Comparison of ENCODE assay signal across 19 cellular contexts in the genomic region with DNA sequence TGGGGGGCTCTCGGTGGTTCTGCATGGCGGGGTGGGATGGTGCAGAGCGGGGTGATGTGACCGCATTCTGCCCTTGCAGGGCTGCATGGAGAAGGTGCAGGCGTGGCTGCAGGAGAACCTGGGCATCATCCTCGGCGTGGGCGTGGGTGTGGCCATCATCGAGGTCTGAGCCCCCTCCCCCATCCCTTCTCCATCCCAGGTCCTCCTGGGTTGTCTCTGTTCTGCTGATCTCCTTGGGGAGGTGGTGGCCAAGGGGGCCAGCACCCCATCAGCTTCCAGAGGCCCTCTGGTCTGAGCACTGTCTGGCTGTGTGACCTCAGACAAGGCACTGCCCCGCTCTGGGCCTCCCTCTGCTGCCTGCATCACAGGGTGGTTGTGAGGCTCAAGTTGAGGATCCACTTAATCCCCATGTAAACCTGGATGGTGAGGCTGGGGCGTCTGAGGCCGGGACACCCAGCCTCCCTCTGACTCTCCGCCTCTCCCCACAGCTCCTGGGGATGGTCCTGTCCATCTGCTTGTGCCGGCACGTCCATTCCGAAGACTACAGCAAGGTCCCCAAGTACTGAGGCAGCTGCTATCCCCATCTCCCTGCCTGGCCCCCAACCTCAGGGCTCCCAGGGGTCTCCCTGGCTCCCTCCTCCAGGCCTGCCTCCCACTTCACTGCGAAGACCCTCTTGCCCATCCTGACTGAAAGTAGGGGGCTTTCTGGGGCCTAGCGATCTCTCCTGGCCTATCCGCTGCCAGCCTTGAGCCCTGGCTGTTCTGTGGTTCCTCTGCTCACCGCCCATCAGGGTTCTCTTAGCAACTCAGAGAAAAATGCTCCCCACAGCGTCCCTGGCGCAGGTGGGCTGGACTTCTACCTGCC. TPM values are rescaled to one million over a fixed set of nuclear protein-coding genes. Genes with fewer than 3 reads are reported as not detected.
A peak's percentile ranks its signal among the peaks of the same experiment; 100 is the strongest.
DNase-seq lines count a peak whose midpoint lies in the region; ATAC-seq and TF ChIP-seq lines count a peak whose summit lies in the region.
"Had no signal": no experiment of that assay in that cellular context is flagged by ENCODE, and none has a peak within 500 bp of the region (broad histone marks: within the 10 kb centered on the region; RNA-seq: fewer than 3 reads in every experiment).

No MANE protein-coding gene starts in this region.

- H3K9me2 ChIP-seq in GM23248 (ENCODE audit: insufficient read depth) = no peaks in the 10 kb centered on the region

- H3K36me3 ChIP-seq in right lobe of liver (no peaks in the 10 kb centered on the region), stomach (peaks cover 3 to 59% (median 39%) of the 10 kb centered on the region in 4 donors), prostate gland (no peaks in the 10 kb centered on the region), GM23248 (ENCODE audit: low read depth) (no peaks in the 10 kb centered on the region)
- H3K36me3 ChIP-seq: thyroid gland had no signal

- no peak overlapping the region for H3K27ac ChIP-seq in right lobe of liver
- H3K27ac ChIP-seq in stomach = no peak overlapping the region
- H3K27ac ChIP-seq in prostate gland = no peak overlapping the region
- H3K27ac ChIP-seq in GM23248 = no peak overlapping the region
- H3K27ac ChIP-seq: left lung, thyroid gland had no signal

- H3K27me3 Mint-ChIP-seq in T-helper 17 cell = no peaks in the 10 kb centered on the region
- H3K27me3 Mint-ChIP-seq: activated CD4-positive, alpha-beta memory T cell treated with anti-CD3 and anti-CD28 coated beads, Interleukin-2, amount 10 ng/mL, durations not matched to agents 7 days and 5 days had no signal

- TF ChIP-seq CTCF in right lobe of liver (IDR thresholded peaks at IDR 0.05) (no peak), stomach (IDR thresholded peaks at IDR 0.05) (no peak), prostate gland (IDR thresholded peaks at IDR 0.05) (no peak)

- H3K79me2 ChIP-seq in GM23248 (ENCODE audit: insufficient read depth) = no peaks in the 10 kb centered on the region

- peak; percentile 13 for DNase-seq in activated T-cell treated with anti-CD3 and anti-CD28 coated beads, Interleukin-2, amount 50 U/mL, for 1 hour
- no peak for DNase-seq in activated T-cell treated with anti-CD3 and anti-CD28 coated beads for 4 hours
- DNase-seq in T-helper 17 cell = peak in 2 of 3 donors; percentile 2 to 4
- DNase-seq in right lobe of liver = peak; percentile 14 to 52 (median 37)
- DNase-seq in stomach = peak; percentile 20
- DNase-seq in NCI-H2107 treated with DMSO at 0.1 percent for 48 hours (lab: John Stamatoyannopoulos, UW; ENCODE audit: unreplicated experiment) = no peak
- no peak for DNase-seq in prostate gland (ENCODE audit: low spot score)
- DNase-seq in GM23248 = no peak
- DNase-seq: ACHN; activated CD4-positive, alpha-beta memory T cell treated with anti-CD3 and anti-CD28 coated beads, Interleukin-2, amount 10 ng/mL, durations not matched to agents 7 days and 5 days; central memory CD4-positive, alpha-beta T cell; Kasumi-1; NCI-H1417 treated with DMSO at 0.1 percent for 48 hours; NCI-H2227 treated with DMSO at 0.1 percent for 48 hours; T1000; thyroid gland had no signal

- no peak overlapping the region for H3K9ac ChIP-seq in GM23248

- no peaks in the 10 kb centered on the region for H4K20me1 ChIP-seq in GM23248 (ENCODE audit: insufficient read depth)

- peaks cover 0 to 29% (median 8%) of the 10 kb centered on the region in 4 donors for H3K4me1 ChIP-seq in right lobe of liver
- H3K4me1 ChIP-seq in stomach = peaks cover 8 to 43% (median 27%) of the 10 kb centered on the region in 4 donors
- no peaks in the 10 kb centered on the region for H3K4me1 ChIP-seq in prostate gland (replicated peaks)
- H3K4me1 ChIP-seq in GM23248 (ENCODE audit: insufficient read depth) = no peaks in the 10 kb centered on the region

- H3K9me3 ChIP-seq in T-helper 17 cell (ENCODE audit: control insufficient read depth, low read length, poor library complexity, severe bottlenecking) (no peaks in the 10 kb centered on the region), right lobe of liver (no peaks in the 10 kb centered on the region), stomach (no peaks in the 10 kb centered on the region), prostate gland (no peaks in the 10 kb centered on the region), GM23248 (ENCODE audit: low read depth) (no peaks in the 10 kb centered on the region)
- H3K9me3 ChIP-seq: left lung, thyroid gland had no signal

- H3K4me3 ChIP-seq in right lobe of liver (no peak overlapping the region), stomach (no peak overlapping the region), prostate gland (no peak overlapping the region), GM23248 (no peak overlapping the region)
- H3K4me3 ChIP-seq: left lung, thyroid gland had no signal

- in situ Hi-C loops in GM23248 (cut with MboI) = no loop called here

- no peak overlapping the region for H3K4me2 ChIP-seq in GM23248 (ENCODE audit: unreplicated experiment)

- intact Hi-C loops in right lobe of liver (cut with DNase I) = loop anchor here (5.0 kb wide), 1 partner anchor 61 kb away; no protein-coding TSS in a partner anchor
- intact Hi-C loops in stomach (cut with DNase I; ENCODE audit: low total_unique reads) = no loop called here
- intact Hi-C loops in prostate gland (cut with DNase I) = no loop called here

- H3K27ac Mint-ChIP-seq in T-helper 17 cell = peak overlapping the region; percentile 67
- H3K27ac Mint-ChIP-seq: activated CD4-positive, alpha-beta memory T cell treated with anti-CD3 and anti-CD28 coated beads, Interleukin-2, amount 10 ng/mL, durations not matched to agents 7 days and 5 days; CD8-positive, alpha-beta T cell had no signal

- H3K27me3 ChIP-seq in right lobe of liver (no peaks in the 10 kb centered on the region), stomach (no peaks in the 10 kb centered on the region), prostate gland (replicated peaks; ENCODE audit: insufficient read depth) (no peaks in the 10 kb centered on the region), GM23248 (replicated peaks; ENCODE audit: insufficient read depth) (no peaks in the 10 kb centered on the region)
- H3K27me3 ChIP-seq: left lung, thyroid gland had no signal

- TF ChIP-seq POLR2A in right lobe of liver (IDR thresholded peaks at IDR 0.05) (no peak), stomach (IDR thresholded peaks at IDR 0.05) (no peak), prostate gland (IDR thresholded peaks at IDR 0.05) (no peak)

- TF ChIP-seq EP300 in stomach (IDR thresholded peaks at IDR 0.05) = no peak

- peaks cover 2% of the 10 kb centered on the region for H3K36me3 Mint-ChIP-seq in T-helper 17 cell (ENCODE audit: low read depth)

- peaks cover 50% of the 10 kb centered on the region for H3K4me1 Mint-ChIP-seq in T-helper 17 cell

- H3K4me3 Mint-ChIP-seq in T-helper 17 cell = peak overlapping the region; percentile 55
- H3K4me3 Mint-ChIP-seq: activated CD4-positive, alpha-beta memory T cell treated with anti-CD3 and anti-CD28 coated beads, Interleukin-2, amount 10 ng/mL, durations not matched to agents 7 days and 5 days; CD8-positive, alpha-beta T cell had no signal

- 81% methylated on average over 3 of the region's 22 CpGs for WGBS in right lobe of liver (ENCODE audit: insufficient coverage, low coverage, low lambda C conversion rate, missing lambda C conversion rate)
- WGBS in stomach, 5 donors = 93 to 96% (median 94%) methylated on average over 19 to 22 of the region's 22 CpGs
- 91% methylated on average over 22 of the region's 22 CpGs for WGBS in prostate gland
- WGBS in GM23248 (ENCODE audit: low coverage in 1 of 2, low lambda C conversion rate in 2 of 2, missing lambda C conversion rate in 2 of 2), 2 experiments = 89 to 92% methylated on average over 19 to 22 of the region's 22 CpGs

- ATAC-seq in T-helper 17 cell = no peak
- ATAC-seq in right lobe of liver = no peak
- ATAC-seq: activated naive CD4-positive, alpha-beta T cell treated with anti-CD3 and anti-CD28 coated beads, Interleukin-2, amount 50 U/mL, for 72 hours; CD8-positive, alpha-beta T cell; left lung had no signal

- no peak overlapping the region for H2AFZ ChIP-seq in GM23248

- no peaks in the 10 kb centered on the region for H3F3A ChIP-seq in GM23248 (ENCODE audit: insufficient read depth)

RNA-seq across cellular contexts. Expression of a gene that starts 53.3 kb away (rescaled TPM):
- total RNA-seq in T-helper 17 cell (100 to 1,000 TPM; 112 to 146 TPM), right lobe of liver (10 to 100 TPM; 18.9 to 69.4 (median 48.6) TPM), stomach (10 to 100 TPM in 4 of 5 donors, under 1 TPM in 1; 0.58 to 49.6 (median 24.6) TPM), prostate gland (10 to 100 TPM; 35.1 to 54.6 TPM)
- polyA plus RNA-seq in stomach (10 to 100 TPM in 2 of 3 donors, 1 to 10 TPM in 1; 9.9 to 54.4 (median 45.1) TPM), GM23248 (2016; fragmentation: Nextera tagmentation; extraction: Ambion mirVana) (6.0 and 8.6 TPM in 2 replicates)
- 4.8 and 9.9 TPM in 2 replicates for total RNA-seq in GM23248 (2014; rRNA removed; shearing (Covaris generic))

Comparison
In these comparisons a context has a peak if more than half of its experiments do, and no peak if none do; other contexts are left out.
1. DNase-seq: peak in activated T-cell treated with anti-CD3 and anti-CD28 coated beads, Interleukin-2, amount 50 U/mL, for 1 hour (single experiment), T-helper 17 cell (2 of 3), right lobe of liver (3 of 3) and stomach (single experiment); none in activated T-cell treated with anti-CD3 and anti-CD28 coated beads for 4 hours (single experiment), NCI-H2107 treated with DMSO at 0.1 percent for 48 hours (single experiment), prostate gland (single experiment) and GM23248 (single experiment).
2. intact Hi-C loops: an anchor here in right lobe of liver (5.0 kb wide); none called in stomach and prostate gland.